In genomic region chr2:216695401-216695821, GRCh38 we compare ENCODE assay signal across 8 cellular contexts. TPM values are rescaled to one million over a fixed set of nuclear protein-coding genes. Genes with fewer than 3 reads are reported as not detected.
DNase-seq lines count a peak whose midpoint lies in the region; ATAC-seq and TF ChIP-seq lines count a peak whose summit lies in the region.

Gene IGFBP5, minus strand, starts transcription at chr2:216695549. Its CDS starts 774 bp downstream, at chr2:216694775.

- no peaks in the 10 kb centered on the region for H3K36me3 ChIP-seq in heart right ventricle
- H3K36me3 ChIP-seq in ovary = no peaks in the 10 kb centered on the region

- H3K9me3 Mint-ChIP-seq in Calu3 (ENCODE audit: low read depth, unreplicated experiment) = no peaks in the 10 kb centered on the region
- H3K9me3 Mint-ChIP-seq in activated T-helper 1 cell treated with anti-CD3 and anti-CD28 coated beads, Interleukin-12 subunit alpha, Interleukin-12 subunit beta, Interleukin-2, Interleukin-4 antibody, amounts not matched to agents 30 ng/mL and 10 ng/mL and 1 ng/mL, durations not matched to agents 14 hours and 24 hours and 36 hours = no peaks in the 10 kb centered on the region

- no peak for TF ChIP-seq EP300 in ovary (IDR thresholded peaks at IDR 0.05)

- H3K4me3 ChIP-seq in heart right ventricle (peak within 1 kb of the TSS; percentile 19 to 75 (median 71)), ovary (peak within 1 kb of the TSS; percentile 80)

- H3K9me3 ChIP-seq in heart right ventricle (no peaks in the 10 kb centered on the region), ovary (no peaks in the 10 kb centered on the region)

- peaks cover 0 to 97% (median 0%) of the 10 kb centered on the region in 7 donors for H3K27me3 ChIP-seq in heart right ventricle
- H3K27me3 ChIP-seq in ovary = no peaks in the 10 kb centered on the region

- no peak within 1 kb of the TSS for H3K27ac Mint-ChIP-seq in Calu3 (ENCODE audit: unreplicated experiment)
- H3K27ac Mint-ChIP-seq in activated T-helper 1 cell treated with anti-CD3 and anti-CD28 coated beads, Interleukin-12 subunit alpha, Interleukin-12 subunit beta, Interleukin-2, Interleukin-4 antibody, amounts not matched to agents 30 ng/mL and 10 ng/mL and 1 ng/mL, durations not matched to agents 14 hours and 24 hours and 36 hours = no peak within 1 kb of the TSS

- DNase-seq in Calu3 (peak; percentile 69), NCI-H187 treated with DMSO at 0.1 percent for 48 hours (lab: John Stamatoyannopoulos, UW) (peak; percentile 5), amygdala (lab: John Stamatoyannopoulos, UW) (peak in 50 of 56 donors; percentile 15 to 85 (median 60)), heart right ventricle (peak; percentile 91 to 92), ovary (peak; percentile 97 to 98 (median 98))
- DNase-seq in stimulated activated CD4-positive, alpha-beta T cell treated with anti-CD3 and anti-CD28 coated beads, Interleukin-4, amount 100 ng/mL, for 1 hour = no peak
- DNase-seq in activated T-helper 1 cell treated with anti-CD3 and anti-CD28 coated beads, Interleukin-12 subunit alpha, Interleukin-12 subunit beta, Interleukin-2, Interleukin-4 antibody, amounts not matched to agents 30 ng/mL and 10 ng/mL and 1 ng/mL, durations not matched to agents 14 hours and 24 hours and 36 hours (ENCODE audit: low spot score) = no peak

- 7 to 14% methylated on average over 15 to 16 of the region's 16 CpGs for WGBS in heart right ventricle, 2 donors
- WGBS in ovary, 3 donors = 4 to 5% (median 5%) methylated on average over 16 of the region's 16 CpGs

- intact Hi-C loops in Calu3 (cut with micrococcal nuclease; ENCODE audit: unreplicated experiment) = loop anchor here (5.0 to 10.0 kb wide), 5 partner anchors 289 to 1017 kb away; no protein-coding TSS in a partner anchor
- intact Hi-C loops in heart right ventricle (cut with DNase I) = loop anchor here (5.0 to 10.0 kb wide), 17 partner anchors 77 to 1019 kb away; no protein-coding TSS in a partner anchor
- intact Hi-C loops in ovary (cut with DNase I) = loop anchor here (5.0 to 10.0 kb wide), 12 partner anchors 162 to 1017 kb away; no protein-coding TSS in a partner anchor
- intact Hi-C loops in activated T-helper 1 cell treated with anti-CD3 and anti-CD28 coated beads, Interleukin-12 subunit alpha, Interleukin-12 subunit beta, Interleukin-2, Interleukin-4 antibody, amounts not matched to agents 30 ng/mL and 10 ng/mL and 1 ng/mL, durations not matched to agents 14 hours and 24 hours and 36 hours (cut with micrococcal nuclease) = loop anchor here (10.0 kb wide), 1 partner anchor 189 kb away; no protein-coding TSS in a partner anchor

- H3K4me1 Mint-ChIP-seq in Calu3 (ENCODE audit: low read depth, unreplicated experiment) = peaks cover 51% of the 10 kb centered on the region
- H3K4me1 Mint-ChIP-seq in activated T-helper 1 cell treated with anti-CD3 and anti-CD28 coated beads, Interleukin-12 subunit alpha, Interleukin-12 subunit beta, Interleukin-2, Interleukin-4 antibody, amounts not matched to agents 30 ng/mL and 10 ng/mL and 1 ng/mL, durations not matched to agents 14 hours and 24 hours and 36 hours (ENCODE audit: low read depth) = peaks cover 27% of the 10 kb centered on the region

- BruUV-seq in Calu3 (replicated peaks; lab: Mats Ljungman, UMichigan) = no TSS peak

- H3K36me3 Mint-ChIP-seq in Calu3 (ENCODE audit: insufficient read depth, unreplicated experiment) = peaks cover 14% of the 10 kb centered on the region
- no peaks in the 10 kb centered on the region for H3K36me3 Mint-ChIP-seq in activated T-helper 1 cell treated with anti-CD3 and anti-CD28 coated beads, Interleukin-12 subunit alpha, Interleukin-12 subunit beta, Interleukin-2, Interleukin-4 antibody, amounts not matched to agents 30 ng/mL and 10 ng/mL and 1 ng/mL, durations not matched to agents 14 hours and 24 hours and 36 hours (ENCODE audit: low read depth)

- no peak for TF ChIP-seq CTCF in Calu3 (IDR thresholded peaks at IDR 0.05; ENCODE audit: unreplicated experiment)
- TF ChIP-seq CTCF in heart right ventricle (IDR thresholded peaks at IDR 0.05) = peak in 3 of 9 donors; percentile 18 to 42 (median 39)
- peak in 2 of 3 donors; percentile 36 to 42 for TF ChIP-seq CTCF in ovary (IDR thresholded peaks at IDR 0.05)

- H3K4me3 Mint-ChIP-seq in Calu3 (ENCODE audit: low read depth, unreplicated experiment) = no peak within 1 kb of the TSS
- no peak within 1 kb of the TSS for H3K4me3 Mint-ChIP-seq in activated T-helper 1 cell treated with anti-CD3 and anti-CD28 coated beads, Interleukin-12 subunit alpha, Interleukin-12 subunit beta, Interleukin-2, Interleukin-4 antibody, amounts not matched to agents 30 ng/mL and 10 ng/mL and 1 ng/mL, durations not matched to agents 14 hours and 24 hours and 36 hours

- peaks cover 14 to 81% (median 58%) of the 10 kb centered on the region in 9 donors for H3K4me1 ChIP-seq in heart right ventricle
- peaks cover 17% of the 10 kb centered on the region for H3K4me1 ChIP-seq in ovary (ENCODE audit: insufficient read depth)

- CTCF ChIA-PET in Calu3 (lab: Charles Lee) = interaction anchor here (0.6 to 1.4 kb wide), 10 partner anchors 42 to 1019 kb away, joined by 3 to 7 read pairs (median 5); no protein-coding TSS in a partner anchor

- no peaks in the 10 kb centered on the region for H3K27me3 Mint-ChIP-seq in Calu3 (ENCODE audit: unreplicated experiment)
- H3K27me3 Mint-ChIP-seq in activated T-helper 1 cell treated with anti-CD3 and anti-CD28 coated beads, Interleukin-12 subunit alpha, Interleukin-12 subunit beta, Interleukin-2, Interleukin-4 antibody, amounts not matched to agents 30 ng/mL and 10 ng/mL and 1 ng/mL, durations not matched to agents 14 hours and 24 hours and 36 hours (ENCODE audit: insufficient read depth) = peaks cover 57% of the 10 kb centered on the region

- ATAC-seq in heart right ventricle = peak; percentile 28 to 54 (median 49)
- ATAC-seq in GM18868 (IDR thresholded peaks at IDR 0.05; ENCODE audit: unreplicated experiment) = no peak

- TF ChIP-seq POLR2A in ovary (IDR thresholded peaks at IDR 0.05) = peak; percentile 80

- H3K27ac ChIP-seq in heart right ventricle = peak within 1 kb of the TSS; percentile 64 to 95 (median 86)
- peak within 1 kb of the TSS; percentile 82 to 86 for H3K27ac ChIP-seq in ovary

RNA-seq across cellular contexts. Expression of gene IGFBP5, which starts in this region (rescaled TPM):
- total RNA-seq in Calu3 (2022) (8.7 and 14.8 TPM in 2 replicates), heart right ventricle (100 to 1,000 TPM; 107 to 267 (median 162) TPM), ovary (1,000 to 10,000 TPM in 6 of 7 donors, 100 to 1,000 TPM in 1; 718 to 3,214 (median 2,824) TPM)
- polyA plus RNA-seq in heart right ventricle (10 to 100 TPM; 67.1 to 70.6 TPM), ovary (1,000 to 10,000 TPM in 1 of 2 donors, 100 to 1,000 TPM in 1; 929 to 1,464 TPM)
- not detected in 2 replicates for total RNA-seq in activated T-helper 1 cell treated with anti-CD3 and anti-CD28 coated beads, Interleukin-12 subunit alpha, Interleukin-12 subunit beta, Interleukin-2, Interleukin-4 antibody, amounts not matched to agents 30 ng/mL and 10 ng/mL and 1 ng/mL, durations not matched to agents 14 hours and 24 hours and 36 hours

Comparison
In these comparisons a context has a peak if more than half of its experiments do, and no peak if none do; other contexts are left out.
1. RNA of gene IGFBP5 (polyA plus RNA-seq): 929 to 1,464 TPM in ovary; 67.1 to 70.6 TPM in heart right ventricle; every median in the first group is over 10 times any median in the second.
2. DNase-seq: peak in Calu3 (single experiment), NCI-H187 treated with DMSO at 0.1 percent for 48 hours (single experiment), amygdala (50 of 56), heart right ventricle (2 of 2) and ovary (5 of 5); none in stimulated activated CD4-positive, alpha-beta T cell treated with anti-CD3 and anti-CD28 coated beads, Interleukin-4, amount 100 ng/mL, for 1 hour (single experiment) and activated T-helper 1 cell treated with anti-CD3 and anti-CD28 coated beads, Interleukin-12 subunit alpha, Interleukin-12 subunit beta, Interleukin-2, Interleukin-4 antibody, amounts not matched to agents 30 ng/mL and 10 ng/mL and 1 ng/mL, durations not matched to agents 14 hours and 24 hours and 36 hours (single experiment).